Comparison of ENCODE assay signal across 6 cellular contexts in the genomic region with DNA sequence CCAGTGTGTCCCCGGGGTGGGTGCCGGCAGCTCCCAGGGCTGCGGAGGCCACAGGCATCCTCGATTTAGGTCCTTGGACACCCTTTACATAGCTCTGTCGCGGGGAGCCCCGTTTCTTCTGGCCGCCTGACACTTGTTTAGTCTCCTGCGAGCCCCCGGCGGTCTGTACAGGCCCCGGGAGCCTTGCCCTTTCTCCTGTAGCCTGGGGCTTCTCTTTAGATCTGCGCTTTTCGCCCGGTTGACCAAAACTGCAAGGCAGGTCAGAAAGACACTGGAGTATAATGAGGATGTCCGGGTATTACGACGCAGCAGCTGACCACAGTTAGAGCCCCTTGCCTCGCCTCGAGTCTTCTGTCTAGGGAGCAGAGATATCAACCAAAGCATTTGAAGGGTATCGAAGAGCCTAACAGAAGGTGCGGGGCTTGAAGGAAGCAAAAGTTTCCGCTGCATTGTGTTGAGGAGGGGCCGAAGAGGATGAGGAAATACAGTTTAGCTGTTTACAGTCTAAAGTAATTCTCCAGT. TPM values are rescaled to one million over a fixed set of nuclear protein-coding genes. Genes with fewer than 3 reads are reported as not detected.
DNase-seq lines count a peak whose midpoint lies in the region; ATAC-seq, FAIRE-seq and TF ChIP-seq lines count a peak whose summit lies in the region.

No MANE protein-coding gene starts in this region.

- H2BK20ac ChIP-seq in H1 (ENCODE audit: low read length) = no peak overlapping the region

- TF ChIP-seq POLR2A in H1 (IDR thresholded peaks at IDR 0.05; ENCODE audit: control extremely low read depth in 1 of 2, low read depth in 2 of 2, low read length in 2 of 2) = no peak
- no peak for TF ChIP-seq POLR2A in gastrocnemius medialis (IDR thresholded peaks at IDR 0.05)

- POLR2A ChIA-PET in H1 (lab: Charles Lee; ENCODE audit: partially characterized antibody) = interaction anchor here (0.8 to 1.0 kb wide), 2 partner anchors 9 to 145 kb away, joined by 3 read pairs; a partner anchor contains a TSS

- H3K9me3 ChIP-seq in HUES6 (ENCODE audit: control insufficient read depth, insufficient read depth, low read depth, low read length) = peaks cover 3% of the 10 kb centered on the region; the same call in 1 of the 2 replicates
- no peaks in the 10 kb centered on the region for H3K9me3 ChIP-seq in H1 (ENCODE audit: insufficient read depth in 2 of 2, low read depth in 1 of 2, low read length in 1 of 2)
- no peaks in the 10 kb centered on the region for H3K9me3 ChIP-seq in gastrocnemius medialis

- peaks cover 24% of the 10 kb centered on the region for H3K36me3 ChIP-seq in HUES6 (ENCODE audit: control insufficient read depth, insufficient read depth, low read length)
- peaks cover 0 to 11% (median 2%) of the 10 kb centered on the region in 4 experiments; a peak in 5 of 8 replicates for H3K36me3 ChIP-seq in H1 (ENCODE audit: control insufficient read depth in 2 of 4, insufficient read depth in 4 of 4, low read length in 3 of 4)
- H3K36me3 ChIP-seq in gastrocnemius medialis = no peaks in the 10 kb centered on the region

- H4K91ac ChIP-seq in H1 (replicated peaks; ENCODE audit: insufficient read length, low read length) = no peak overlapping the region

- H4K8ac ChIP-seq in H1 (ENCODE audit: extremely low read depth, insufficient read depth, low read length) = peak overlapping the region; percentile 62; the same call in 1 of the 2 replicates

- peaks cover 0 to 20% of the 10 kb centered on the region in 2 experiments; a peak in 2 of 4 replicates for H3K79me2 ChIP-seq in H1 (ENCODE audit: control insufficient read depth in 1 of 2, insufficient read depth in 2 of 2, low read length in 2 of 2)

- H3K4me2 ChIP-seq in H1 (ENCODE audit: insufficient read depth in 1 of 2, low read depth in 2 of 2, low read length in 2 of 2) = peak overlapping the region; percentile 61 to 65

- in situ Hi-C loops in gastrocnemius medialis (cut with MboI; ENCODE audit: low sequenced_read_pairs in 4 of 4) = no loop called here

- TF ChIP-seq EP300 in H1 (IDR thresholded peaks at IDR 0.05; ENCODE audit: borderline replicate concordance in 1 of 2, low read depth in 2 of 2, low read length in 2 of 2) = no peak

- H2AFZ ChIP-seq in H1 (ENCODE audit: low read length) = peak overlapping the region; percentile 100

- no peak overlapping the region for H3K56ac ChIP-seq in H1 (replicated peaks; ENCODE audit: insufficient read length, low read depth, low read length)

- CTCF ChIA-PET in H1 (lab: Charles Lee; ENCODE audit: partially characterized antibody) = interaction anchor here (1.1 kb wide), 1 partner anchor 14 kb away, joined by 4 read pairs; no protein-coding TSS in a partner anchor

- H3K79me1 ChIP-seq in H1 (ENCODE audit: low read depth, low read length) = no peaks in the 10 kb centered on the region

- H2BK12ac ChIP-seq in H1 (ENCODE audit: low read depth, low read length) = no peak overlapping the region

- no peak overlapping the region for H3K23ac ChIP-seq in H1 (ENCODE audit: insufficient read length)

- 0 out of 2 replicates have a peak overlapping the region, but pooled peaks have one; percentile 15 for H3K27ac ChIP-seq in HUES6 (ENCODE audit: low read depth, low read length)
- peak overlapping the region; percentile 77 for H3K27ac ChIP-seq in H1 (ENCODE audit: low read depth, low read length)
- H3K27ac ChIP-seq in gastrocnemius medialis = peak overlapping the region; percentile 76 to 88 (median 80)

- H3K9ac ChIP-seq in HUES6 (ENCODE audit: low read length) = peak overlapping the region; percentile 91
- peak overlapping the region; percentile 56 to 89 (median 68) for H3K9ac ChIP-seq in H1 (replicated peaks in 1 of 4; ENCODE audit: extremely low read depth in 1 of 4, low read depth in 3 of 4, low read length in 3 of 4)

- H2BK5ac ChIP-seq in H1 (ENCODE audit: low read depth, low read length) = peak overlapping the region; percentile 60; the same call in 1 of the 2 replicates

- no peaks in the 10 kb centered on the region; the same call in 1 of the 2 replicates for H3K4me1 ChIP-seq in HUES6 (ENCODE audit: control insufficient read depth, insufficient read depth, low read length)
- no peaks in the 10 kb centered on the region for H3K4me1 ChIP-seq in H1 (replicated peaks in 1 of 4; ENCODE audit: control insufficient read depth in 3 of 4, insufficient read depth in 4 of 4, low read length in 3 of 4)
- peaks cover 5 to 16% of the 10 kb centered on the region in 2 donors for H3K4me1 ChIP-seq in gastrocnemius medialis

- no peak overlapping the region for H2BK15ac ChIP-seq in H1 (ENCODE audit: low read length)

- peak overlapping the region; percentile 87 for H4K5ac ChIP-seq in H1 (ENCODE audit: insufficient read length, low read depth, low read length)

- H3K4me3 ChIP-seq in HUES6 (ENCODE audit: low read depth, low read length) (peak overlapping the region; percentile 89), H1 (ENCODE audit: extremely low read depth in 1 of 4, insufficient read depth in 2 of 4, low read depth in 3 of 4, low read length in 4 of 4) (peak overlapping the region; percentile 55 to 94 (median 78)), gastrocnemius medialis (peak overlapping the region; percentile 59 to 72 (median 65))

- no peak for FAIRE-seq in H1 (lab: Jason Lieb, UNC)

- H3K27me3 ChIP-seq in HUES6 (ENCODE audit: control insufficient read depth, insufficient read depth, low read length) (no peaks in the 10 kb centered on the region), H1 (replicated peaks in 1 of 4; ENCODE audit: control insufficient read depth in 3 of 4, extremely low read depth in 1 of 4, insufficient read depth in 3 of 4, low read length in 3 of 4) (no peaks in the 10 kb centered on the region), gastrocnemius medialis (no peaks in the 10 kb centered on the region)

- H2AK5ac ChIP-seq in H1 (ENCODE audit: low read depth, low read length) = no peak overlapping the region

- H3K18ac ChIP-seq in H1 (ENCODE audit: extremely low read depth, low read length) = peak overlapping the region; percentile 96

- H4K20me1 ChIP-seq in H1 (replicated peaks in 1 of 2; ENCODE audit: control insufficient read depth in 1 of 2, insufficient read depth in 2 of 2, low read length in 2 of 2) = no peaks in the 10 kb centered on the region

- H3K23me2 ChIP-seq in H1 (ENCODE audit: low read depth, low read length) = 0 out of 2 replicates have a peak, but pooled peaks cover 2% of the 10 kb centered on the region

- 4% methylated on average over 21 of the region's 24 CpGs; no CpG with 5 or more reads in 1 of the 2 experiments for WGBS in H1 (ENCODE audit: extremely low coverage in 1 of 2, insufficient coverage in 1 of 2, insufficient read length in 1 of 2, insufficient replicate concordance in 2 of 2, low coverage in 1 of 2, low lambda C conversion rate in 2 of 2, missing lambda C conversion rate in 1 of 2), 2 experiments

- H2BK120ac ChIP-seq in H1 (replicated peaks; ENCODE audit: low read depth, low read length) = no peak overlapping the region

- DNase-seq in H1 (ENCODE audit: low read depth in 1 of 2, low spot score in 2 of 2) (no peak), gastrocnemius medialis (no peak), SHP77 treated with DMSO at 0.1 percent for 48 hours (lab: John Stamatoyannopoulos, UW) (no peak), NCI-H2081 treated with DMSO at 0.1 percent for 48 hours (lab: John Stamatoyannopoulos, UW) (no peak)

- H3K4ac ChIP-seq in H1 (replicated peaks; ENCODE audit: insufficient read length, low read depth, low read length) = no peak overlapping the region

- no peak for TF ChIP-seq CTCF in H1 (IDR thresholded peaks at IDR 0.05; ENCODE audit: control extremely low read depth in 1 of 3, insufficient read depth in 1 of 3, low read depth in 1 of 3, low read length in 3 of 3)
- no peak for TF ChIP-seq CTCF in gastrocnemius medialis (IDR thresholded peaks at IDR 0.05 in 4 of 5, conservative IDR thresholded peaks at IDR 0.05 in 1 of 5)

- intact Hi-C loops in gastrocnemius medialis (cut with DNase I; ENCODE audit: low total_unique reads) = loop anchor here (5.0 kb wide), 3 partner anchors 44 to 146 kb away; a partner anchor contains a TSS

- ATAC-seq in GM18907 (IDR thresholded peaks at IDR 0.05; ENCODE audit: unreplicated experiment) = peak; percentile 20
- peak in 1 of 2 donors; percentile 25 for ATAC-seq in gastrocnemius medialis

- TF ChIP-seq RAD21 in H1 (IDR thresholded peaks at IDR 0.05 in 1 of 2, conservative IDR thresholded peaks at IDR 0.05 in 1 of 2; ENCODE audit: low read depth in 2 of 2, low read length in 2 of 2) = no peak

- H3K14ac ChIP-seq in H1 (ENCODE audit: insufficient read length) = no peak overlapping the region

RNA-seq across cellular contexts. Expression of a gene that starts 0.4 kb away (rescaled TPM):
- 23.2 and 23.7 TPM in 2 replicates for total RNA-seq in H1 (2021; fragmentation: NEBNext Ultra II Directional; extraction: Animal tissue kit (Norgen Biotek cat#: 25700))
- 7.9 and 13.1 TPM in 2 replicates for polyA plus RNA-seq in H1 (2011; rRNA removed)
- polyA plus RNA-seq in H1 (2011; cell fraction: cytosol; rRNA removed) = 14.4 TPM
- polyA plus RNA-seq in H1 (2011; cell fraction: nucleus; rRNA removed) = 20.3 TPM
- 16.4 to 22.9 TPM (median 21.8 TPM) in 4 replicates for polyA plus RNA-seq in H1 (2012, experiment 1 of 2)
- 1.6 TPM for polyA plus RNA-seq in H1 (2012, experiment 2 of 2)
- polyA plus RNA-seq in H1 (2013, experiment 1 of 2) = 22.6 TPM
- 20.4 TPM for polyA plus RNA-seq in H1 (2013, experiment 2 of 2)
- polyA minus RNA-seq in H1 (2011; rRNA and poly(A)+ RNA removed) = 18.6 and 35.7 TPM in 2 replicates
- polyA minus RNA-seq in H1 (2011; cell fraction: cytosol; rRNA and poly(A)+ RNA removed) = 11.4 TPM
- 43.9 TPM for polyA minus RNA-seq in H1 (2011; cell fraction: nucleus; rRNA and poly(A)+ RNA removed)
- 10 to 100 TPM in 2 of 4 donors, 1 to 10 TPM in 2; 8.8 to 15.9 (median 10.6) TPM for total RNA-seq in gastrocnemius medialis

RNA-seq across cellular contexts. Expression of a gene that starts 0.8 kb away (rescaled TPM):
- total RNA-seq in H1 (2021; fragmentation: NEBNext Ultra II Directional; extraction: Animal tissue kit (Norgen Biotek cat#: 25700)) = 3.7 and 6.0 TPM in 2 replicates
- polyA plus RNA-seq in H1 (2011; rRNA removed) = 7.8 and 8.8 TPM in 2 replicates
- 8.0 TPM for polyA plus RNA-seq in H1 (2011; cell fraction: cytosol; rRNA removed)
- polyA plus RNA-seq in H1 (2011; cell fraction: nucleus; rRNA removed) = 5.3 TPM
- polyA plus RNA-seq in H1 (2012, experiment 1 of 2) = 5.9 to 7.1 TPM (median 6.3 TPM) in 4 replicates
- 10.9 TPM for polyA plus RNA-seq in H1 (2012, experiment 2 of 2)
- polyA plus RNA-seq in H1 (2013, experiment 1 of 2) = 7.4 TPM
- 9.1 TPM for polyA plus RNA-seq in H1 (2013, experiment 2 of 2)
- 1.2 and 1.8 TPM in 2 replicates for polyA minus RNA-seq in H1 (2011; rRNA and poly(A)+ RNA removed)
- 1.8 TPM for polyA minus RNA-seq in H1 (2011; cell fraction: cytosol; rRNA and poly(A)+ RNA removed)
- not detected for polyA minus RNA-seq in H1 (2011; cell fraction: nucleus; rRNA and poly(A)+ RNA removed)
- total RNA-seq in gastrocnemius medialis = 10 to 100 TPM; 13.0 to 32.1 (median 26.3) TPM

RNA-seq across cellular contexts. Expression of a gene that starts 0.8 kb away (rescaled TPM):
- 12.3 and 18.3 TPM in 2 replicates for total RNA-seq in H1 (2021; fragmentation: NEBNext Ultra II Directional; extraction: Animal tissue kit (Norgen Biotek cat#: 25700))
- polyA plus RNA-seq in H1 (2011; rRNA removed) = 1.2 and 2.0 TPM in 2 replicates
- 2.1 TPM for polyA plus RNA-seq in H1 (2011; cell fraction: cytosol; rRNA removed)
- 8.8 TPM for polyA plus RNA-seq in H1 (2011; cell fraction: nucleus; rRNA removed)
- 6.4 to 17.0 TPM (median 10.3 TPM) in 4 replicates for polyA plus RNA-seq in H1 (2012, experiment 1 of 2)
- polyA plus RNA-seq in H1 (2012, experiment 2 of 2) = 13.6 TPM
- 24.4 TPM for polyA plus RNA-seq in H1 (2013, experiment 1 of 2)
- polyA plus RNA-seq in H1 (2013, experiment 2 of 2) = 26.7 TPM
- polyA minus RNA-seq in H1 (2011; rRNA and poly(A)+ RNA removed) = 1.9 and 3.4 TPM in 2 replicates
- polyA minus RNA-seq in H1 (2011; cell fraction: cytosol; rRNA and poly(A)+ RNA removed) = 1.6 TPM
- polyA minus RNA-seq in H1 (2011; cell fraction: nucleus; rRNA and poly(A)+ RNA removed) = 5.3 TPM
- 1 to 10 TPM in 1 of 4 donors, under 1 TPM in 2, not detected in 1; 0.31 to 2.2 (median 0.93) TPM for total RNA-seq in gastrocnemius medialis

RNA-seq across cellular contexts. Expression of a gene that starts 45.1 kb away (rescaled TPM):
- 66.0 and 67.7 TPM in 2 replicates for total RNA-seq in H1 (2021; fragmentation: NEBNext Ultra II Directional; extraction: Animal tissue kit (Norgen Biotek cat#: 25700))
- polyA plus RNA-seq in H1 (2011; rRNA removed) = 58.9 and 93.7 TPM in 2 replicates
- 75.8 TPM for polyA plus RNA-seq in H1 (2011; cell fraction: cytosol; rRNA removed)
- polyA plus RNA-seq in H1 (2011; cell fraction: nucleus; rRNA removed) = 54.4 TPM
- polyA plus RNA-seq in H1 (2012, experiment 1 of 2) = 66.9 to 74.6 TPM (median 71.1 TPM) in 4 replicates
- polyA plus RNA-seq in H1 (2012, experiment 2 of 2) = 41.2 TPM
- 38.0 TPM for polyA plus RNA-seq in H1 (2013, experiment 1 of 2)
- 43.5 TPM for polyA plus RNA-seq in H1 (2013, experiment 2 of 2)
- 44.2 and 54.2 TPM in 2 replicates for polyA minus RNA-seq in H1 (2011; rRNA and poly(A)+ RNA removed)
- 9.7 TPM for polyA minus RNA-seq in H1 (2011; cell fraction: cytosol; rRNA and poly(A)+ RNA removed)
- 14.7 TPM for polyA minus RNA-seq in H1 (2011; cell fraction: nucleus; rRNA and poly(A)+ RNA removed)
- 100 to 1,000 TPM; 141 to 267 (median 183) TPM for total RNA-seq in gastrocnemius medialis

RNA-seq across cellular contexts. Expression of a gene that starts 49.2 kb away (rescaled TPM):
- total RNA-seq in H1 (2021; fragmentation: NEBNext Ultra II Directional; extraction: Animal tissue kit (Norgen Biotek cat#: 25700)) = 2.3 and 2.6 TPM in 2 replicates
- polyA plus RNA-seq in H1 (2011; rRNA removed) = 1.1 TPM in 2 replicates
- polyA plus RNA-seq in H1 (2011; cell fraction: cytosol; rRNA removed) = 1.2 TPM
- 1.3 TPM for polyA plus RNA-seq in H1 (2011; cell fraction: nucleus; rRNA removed)
- 1.6 to 2.3 TPM (median 1.8 TPM) in 4 replicates for polyA plus RNA-seq in H1 (2012, experiment 1 of 2)
- 0.28 TPM for polyA plus RNA-seq in H1 (2012, experiment 2 of 2)
- polyA plus RNA-seq in H1 (2013, experiment 1 of 2) = 0.87 TPM
- 1.1 TPM for polyA plus RNA-seq in H1 (2013, experiment 2 of 2)
- polyA minus RNA-seq in H1 (2011; rRNA and poly(A)+ RNA removed) = 5.2 and 7.9 TPM in 2 replicates
- polyA minus RNA-seq in H1 (2011; cell fraction: cytosol; rRNA and poly(A)+ RNA removed) = 0.73 TPM
- 4.7 TPM for polyA minus RNA-seq in H1 (2011; cell fraction: nucleus; rRNA and poly(A)+ RNA removed)
- total RNA-seq in gastrocnemius medialis = 10 to 100 TPM; 23.3 to 33.7 (median 28.2) TPM

Comparison
In these comparisons a context has a peak if more than half of its experiments do, and no peak if none do; other contexts are left out.
1. H3K27ac ChIP-seq: peak in every context shown above with its lines; median percentile 80 in gastrocnemius medialis; 77 in H1; 15 in HUES6.